Comparison of ENCODE assay signal across 9 cellular contexts in the genomic region with DNA sequence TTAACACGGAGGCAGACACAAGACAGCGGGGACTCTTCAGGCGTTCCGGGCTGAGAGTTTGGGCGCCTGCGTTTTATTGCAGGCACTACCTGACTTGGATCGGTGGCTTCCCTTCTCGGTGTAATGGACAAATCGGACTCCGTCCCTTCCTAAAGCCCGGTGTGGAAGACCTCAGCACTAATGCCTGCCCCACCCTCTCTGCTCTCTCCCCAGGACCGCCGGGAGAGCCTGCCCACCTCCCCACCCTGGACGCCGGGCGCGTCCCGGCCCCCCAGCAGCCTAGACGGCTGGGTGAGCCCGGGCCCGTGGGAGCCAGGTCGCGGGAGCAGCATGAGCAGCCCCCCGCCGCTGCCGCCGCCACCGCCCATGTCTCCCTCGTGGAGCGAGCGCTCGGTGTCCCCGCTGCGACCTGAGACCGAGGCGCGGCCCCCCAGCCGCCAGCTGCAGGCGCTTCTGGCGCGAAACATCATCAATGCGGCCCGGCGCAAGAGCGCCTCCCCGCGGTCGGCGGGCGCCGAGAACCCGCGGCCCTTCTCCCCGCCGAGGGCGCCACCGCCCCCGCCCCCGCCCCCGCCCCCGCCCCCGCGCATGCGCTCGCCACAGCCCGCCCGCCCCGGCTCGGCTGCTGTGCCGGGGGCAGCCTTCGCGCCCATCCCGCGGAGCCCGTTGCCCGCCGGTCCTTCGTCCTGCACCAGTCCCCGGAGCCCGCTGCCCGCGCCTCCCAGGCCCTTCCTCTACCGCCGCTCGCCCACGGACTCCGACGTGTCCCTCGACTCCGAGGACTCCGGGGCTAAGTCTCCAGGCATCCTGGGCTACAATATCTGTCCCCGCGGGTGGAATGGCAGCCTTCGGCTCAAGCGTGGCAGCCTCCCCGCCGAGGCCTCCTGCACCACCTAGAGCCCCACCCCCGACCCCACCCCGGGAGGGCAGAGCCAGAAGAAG. TPM values are rescaled to one million over a fixed set of nuclear protein-coding genes. Genes with fewer than 3 reads are reported as not detected.
A peak's percentile ranks its signal among the peaks of the same experiment; 100 is the strongest.
DNase-seq lines count a peak whose midpoint lies in the region; ATAC-seq, FAIRE-seq and TF ChIP-seq lines count a peak whose summit lies in the region.
"Had no signal": no experiment of that assay in that cellular context is flagged by ENCODE, and none has a peak within 500 bp of the region (broad histone marks: within the 10 kb centered on the region; RNA-seq: fewer than 3 reads in every experiment).

No MANE protein-coding gene starts in this region.

- H3K27me3 ChIP-seq in thymus (ENCODE audit: control insufficient read depth, insufficient read depth): no peaks in the 10 kb centered on the region

- peak overlapping the region; percentile 54 for H3K4me3 ChIP-seq in thymus (ENCODE audit: low read length)

- H3K9me3 ChIP-seq in thymus (ENCODE audit: control insufficient read depth): no peaks in the 10 kb centered on the region

- peak; percentile 54 for DNase-seq in CMK (ENCODE audit: low read depth)
- peak in 41 of 76 experiments; percentile 6 to 64 (median 37) for DNase-seq in HUDEP-2 (lab: John Stamatoyannopoulos, UW; ENCODE audit: unreplicated experiment in 76 of 76)
- peak; percentile 62 to 70 for DNase-seq in activated T-helper 1 cell treated with anti-CD3 and anti-CD28 coated beads, Interleukin-2, amount 50 U/mL, for 16 hours (ENCODE audit: low read depth in 1 of 2, low spot score in 1 of 2)
- peak; percentile 96 to 97 for DNase-seq in frontal cortex (ENCODE audit: low spot score in 2 of 2)
- DNase-seq in occipital lobe (lab: John Stamatoyannopoulos, UW): peak; percentile 61

- ATAC-seq in GM19455 (IDR thresholded peaks at IDR 0.05; ENCODE audit: unreplicated experiment): peak; percentile 77

- no peak for FAIRE-seq in frontal cortex (lab: Jason Lieb, UNC)
- FAIRE-seq: islet of Langerhans had no signal

- WGBS in thymus: 2% methylated on average over 99 of the region's 99 CpGs

- H3K27ac ChIP-seq in thymus (ENCODE audit: low read depth): no peak overlapping the region

- no peaks in the 10 kb centered on the region for H3K4me1 ChIP-seq in thymus (ENCODE audit: control insufficient read depth, insufficient read depth, low read length)

- H3K36me3 ChIP-seq in thymus (ENCODE audit: control insufficient read depth, insufficient read depth): no peaks in the 10 kb centered on the region

TF ChIP-seq in PFSK-1, 5 proteins besides CTCF, POLR2A, EP300 and RAD21:
- no peak for TF ChIP-seq SIN3A (IDR thresholded peaks at IDR 0.05; ENCODE audit: borderline replicate concordance, insufficient read depth, low read length)
- peak; percentile 84 for TF ChIP-seq POLR2AphosphoS5 (IDR thresholded peaks at IDR 0.05; ENCODE audit: low read depth, low read length)
- peak; percentile 43 for TF ChIP-seq FOXP2 (optimal IDR thresholded peaks at IDR 0.05; ENCODE audit: borderline replicate concordance, extremely low read depth, extremely low read length, insufficient read depth)
- no peak for TF ChIP-seq REST (IDR thresholded peaks at IDR 0.05; ENCODE audit: insufficient read depth in 1 of 2, low read depth in 2 of 2, low read length in 2 of 2)
- peak; percentile 52; the same call in 1 of the 2 replicates for TF ChIP-seq TAF1 (IDR thresholded peaks at IDR 0.05; ENCODE audit: borderline replicate concordance, insufficient read depth, low read length)

RNA-seq across cellular contexts. Expression of gene MYOZ3, which starts 4.6 kb away (rescaled TPM):
- polyA plus RNA-seq in PFSK-1 (2012; ENCODE audit: insufficient read length, low read depth): 0.16 TPM
- 3.7 TPM for total RNA-seq in frontal cortex
- 1.7 TPM for total RNA-seq in occipital lobe
- polyA plus RNA-seq in thymus: 0.25 TPM

RNA-seq across cellular contexts. Expression of gene SYNPO, which starts 16.0 kb away (rescaled TPM):
- 30.3 TPM for polyA plus RNA-seq in PFSK-1 (2012; ENCODE audit: insufficient read length, low read depth)
- total RNA-seq in frontal cortex: 3.7 TPM
- total RNA-seq in occipital lobe: 5.8 TPM
- 10.0 TPM for polyA plus RNA-seq in thymus

RNA-seq across cellular contexts. Expression of gene RBM22, which starts 44.4 kb away (rescaled TPM):
- 39.7 TPM for polyA plus RNA-seq in PFSK-1 (2012; ENCODE audit: insufficient read length, low read depth)
- total RNA-seq in frontal cortex (25.3 TPM), occipital lobe (27.6 TPM)
- 76.7 TPM for polyA plus RNA-seq in thymus

Comparison
In these comparisons a context has a peak if more than half of its experiments do, and no peak if none do; other contexts are left out.
1. DNase-seq: peak in every context shown above with its lines; median percentile 96 in frontal cortex; 66 in activated T-helper 1 cell treated with anti-CD3 and anti-CD28 coated beads, Interleukin-2, amount 50 U/mL, for 16 hours; 61 in occipital lobe; 54 in CMK; 37 in HUDEP-2.